1 cellular context compared by ENCODE assay signal in genomic region chr19:6379744-6380143, GRCh38.
TF ChIP-seq lines count a peak whose summit lies in the region.

No MANE protein-coding gene starts in this region.

TF ChIP-seq in endothelial cell of umbilical vein, 7 proteins besides CTCF, POLR2A, EP300 and RAD21:
- TF ChIP-seq FOS (IDR thresholded peaks at IDR 0.05; ENCODE audit: borderline replicate concordance, insufficient read depth, low read length): no peak
- TF ChIP-seq JUN (IDR thresholded peaks at IDR 0.05; ENCODE audit: borderline replicate concordance, insufficient read depth, insufficient read length, low read depth): no peak
- no peak for TF ChIP-seq EZH2 (IDR thresholded peaks at IDR 0.05; ENCODE audit: borderline replicate concordance, low read depth, low read length, severe bottlenecking)
- TF ChIP-seq MYC (IDR thresholded peaks at IDR 0.05; ENCODE audit: low read depth, low read length): no peak
- TF ChIP-seq, protein P1, sequence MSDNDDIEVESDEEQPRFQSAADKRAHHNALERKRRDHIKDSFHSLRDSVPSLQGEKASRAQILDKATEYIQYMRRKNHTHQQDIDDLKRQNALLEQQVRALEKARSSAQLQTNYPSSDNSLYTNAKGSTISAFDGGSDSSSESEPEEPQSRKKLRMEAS (IDR thresholded peaks at IDR 0.05; ENCODE audit: insufficient read depth, insufficient read length): no peak
TF ChIP-seq in endothelial cell of umbilical vein: peak in this region for 0.
